ENCODE assay signal across 8 cellular contexts in the genomic region with DNA sequence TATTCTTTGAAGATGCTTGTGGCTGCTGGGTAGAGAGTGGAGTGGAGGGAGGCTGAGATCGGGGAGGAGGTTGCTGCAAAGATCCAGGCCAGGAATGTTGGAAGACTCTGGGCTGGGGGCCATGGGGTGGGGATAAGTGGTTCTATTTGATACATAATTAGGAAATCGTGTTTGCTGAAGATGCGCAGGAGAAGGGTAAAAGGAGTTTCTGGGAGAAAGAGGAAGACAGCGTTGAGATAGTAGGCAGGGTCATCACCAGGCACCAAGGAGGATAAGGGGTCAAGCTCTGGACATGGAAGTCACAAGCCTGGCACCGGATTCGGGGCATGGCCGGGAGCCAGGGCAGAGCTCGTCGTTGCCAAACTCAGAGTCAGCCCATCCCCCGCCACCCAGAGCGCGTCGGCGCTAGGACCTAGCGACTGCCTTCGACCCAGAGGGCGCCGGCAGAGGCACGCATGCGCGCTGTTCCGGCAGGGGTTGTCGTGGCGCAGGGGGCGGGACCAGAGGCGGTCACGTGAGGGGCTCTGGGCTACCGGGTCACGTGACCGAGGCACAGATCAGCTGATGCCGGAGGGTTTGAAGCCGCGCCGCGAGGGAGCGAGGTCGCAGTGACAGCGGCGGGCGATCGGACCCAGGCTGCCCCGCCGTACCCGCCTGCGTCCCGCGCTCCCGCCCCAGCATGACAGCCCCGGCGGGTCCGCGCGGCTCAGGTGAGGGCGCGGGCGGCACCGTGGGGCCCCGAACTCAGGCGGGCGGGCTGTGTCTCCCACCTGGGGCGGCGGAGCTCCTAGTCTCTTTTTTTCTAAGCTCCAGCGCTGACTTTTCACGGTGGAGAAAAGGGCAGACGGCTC. TPM values are rescaled to one million over a fixed set of nuclear protein-coding genes. Genes with fewer than 3 reads are reported as not detected.
A peak's percentile ranks its signal among the peaks of the same experiment; 100 is the strongest.
DNase-seq lines count a peak whose midpoint lies in the region; ATAC-seq and TF ChIP-seq lines count a peak whose summit lies in the region.

Gene MCOLN1 (plus strand): TSS at position 553 of the 851 bp plus-strand sequence. CDS start 127 bp downstream, at position 680.

- no peak for TF ChIP-seq CTCF in right lobe of liver (IDR thresholded peaks at IDR 0.05)

- peak within 1 kb of the TSS; percentile 92 to 100 (median 99) for H3K4me2 ChIP-seq in BLaER1 treated with 17β-estradiol and CSF1 and Interleukin-3, amounts not matched to agents 10 nM and 100 nM

- H3K9me3 ChIP-seq in BLaER1 treated with 17β-estradiol and CSF1 and Interleukin-3, amounts not matched to agents 10 nM and 100 nM (replicated peaks in 1 of 11): no peaks in the 10 kb centered on the region
- H3K9me3 ChIP-seq in right lobe of liver: no peaks in the 10 kb centered on the region

- peak; percentile 94 for ATAC-seq in GM19372 (IDR thresholded peaks at IDR 0.05; ENCODE audit: low read depth, unreplicated experiment)
- peak; percentile 59 for ATAC-seq in HG03558 (IDR thresholded peaks at IDR 0.05; ENCODE audit: extremely low read depth, unreplicated experiment)
- ATAC-seq in right lobe of liver: peak; percentile 73 to 88 (median 84)

- H3K27ac ChIP-seq in BLaER1 treated with 17β-estradiol and CSF1 and Interleukin-3, amounts not matched to agents 10 nM and 100 nM: peak within 1 kb of the TSS; percentile 52 to 82 (median 70)
- peak within 1 kb of the TSS; percentile 16 to 64 (median 63) for H3K27ac ChIP-seq in right lobe of liver

- H3K4me1 ChIP-seq in BLaER1 treated with 17β-estradiol and CSF1 and Interleukin-3, amounts not matched to agents 10 nM and 100 nM: peaks cover 19 to 62% (median 29%) of the 10 kb centered on the region in 10 experiments
- peaks cover 0 to 32% (median 11%) of the 10 kb centered on the region in 4 donors for H3K4me1 ChIP-seq in right lobe of liver

- peak; percentile 72 for DNase-seq in NCI-H748 treated with DMSO at 0.1 percent for 48 hours (lab: John Stamatoyannopoulos, UW)
- DNase-seq in activated CD4-positive, alpha-beta T cell treated with anti-CD3 and anti-CD28 coated beads, Interleukin-2, amount 50 U/mL, for 4 hours: peak; percentile 99
- peak; percentile 98 for DNase-seq in dermis blood vessel endothelial cell
- DNase-seq in right lobe of liver: peak; percentile 99 to 100 (median 99)
- DNase-seq in stimulated activated CD4-positive, alpha-beta T cell treated with anti-CD3 and anti-CD28 coated beads, Interleukin-4, amount 100 ng/mL, for 4 hours: peak; percentile 99 to 100

- peak within 1 kb of the TSS; percentile 70 to 93 (median 85) for H3K4me3 ChIP-seq in BLaER1 treated with 17β-estradiol and CSF1 and Interleukin-3, amounts not matched to agents 10 nM and 100 nM
- peak within 1 kb of the TSS; percentile 56 to 77 (median 77) for H3K4me3 ChIP-seq in right lobe of liver

- 2% methylated on average over 12 of the region's 65 CpGs for WGBS in right lobe of liver (ENCODE audit: insufficient coverage, low coverage, low lambda C conversion rate, missing lambda C conversion rate)

- no peaks in the 10 kb centered on the region for H3K27me3 ChIP-seq in BLaER1 treated with 17β-estradiol and CSF1 and Interleukin-3, amounts not matched to agents 10 nM and 100 nM
- H3K27me3 ChIP-seq in right lobe of liver: no peaks in the 10 kb centered on the region

- intact Hi-C loops in right lobe of liver (cut with DNase I): no loop called here

- TF ChIP-seq POLR2A in right lobe of liver (IDR thresholded peaks at IDR 0.05): peak; percentile 67

- peaks cover 0 to 28% (median 0%) of the 10 kb centered on the region in 11 experiments; a peak in 5 of 22 replicates for H4K20me1 ChIP-seq in BLaER1 treated with 17β-estradiol and CSF1 and Interleukin-3, amounts not matched to agents 10 nM and 100 nM

- peaks cover 0 to 52% (median 28%) of the 10 kb centered on the region in 11 experiments; a peak in 18 of 22 replicates for H3K36me3 ChIP-seq in BLaER1 treated with 17β-estradiol and CSF1 and Interleukin-3, amounts not matched to agents 10 nM and 100 nM
- peaks cover 0 to 7% (median 0%) of the 10 kb centered on the region in 4 donors for H3K36me3 ChIP-seq in right lobe of liver

- H3K9ac ChIP-seq in BLaER1 treated with 17β-estradiol and CSF1 and Interleukin-3, amounts not matched to agents 10 nM and 100 nM: peak within 1 kb of the TSS; percentile 74 to 93 (median 84)

RNA-seq across cellular contexts. Expression of gene MCOLN1, which starts in this region (rescaled TPM):
- total RNA-seq in dermis blood vessel endothelial cell: 2.7 and 3.7 TPM in 2 replicates
- total RNA-seq in right lobe of liver: 10 to 100 TPM in 5 of 6 experiments, 1 to 10 TPM in 1; 9.8 to 25.2 (median 17.7) TPM

Comparison
In these comparisons a context has a peak if more than half of its experiments do, and no peak if none do; other contexts are left out.
1. Peak in every context shown above with its lines: DNase-seq, ATAC-seq, H3K4me3 ChIP-seq and H3K27ac ChIP-seq.